13 cellular contexts compared by ENCODE assay signal in genomic region chr16:19382887-19383816, GRCh38. TPM values are rescaled to one million over a fixed set of nuclear protein-coding genes. Genes with fewer than 3 reads are reported as not detected.
A peak's percentile ranks its signal among the peaks of the same experiment; 100 is the strongest.
DNase-seq lines count a peak whose midpoint lies in the region; ATAC-seq, FAIRE-seq and TF ChIP-seq lines count a peak whose summit lies in the region.
"Had no signal": no experiment of that assay in that cellular context is flagged by ENCODE, and none has a peak within 500 bp of the region (broad histone marks: within the 10 kb centered on the region; RNA-seq: fewer than 3 reads in every experiment).

No MANE protein-coding gene starts in this region.

- ATAC-seq in A549 (peak in 1 of 2 experiments; percentile 34; a peak in 3 of 6 replicates), HG03439 (IDR thresholded peaks at IDR 0.05; ENCODE audit: unreplicated experiment) (no peak), GM18873 (IDR thresholded peaks at IDR 0.05; ENCODE audit: low FRiP score, unreplicated experiment) (no peak)

- POLR2A ChIA-PET in A549 (lab: Yijun Ruan, JAX) = interaction anchor here (1.6 kb wide), 1 partner anchor 10 kb away, joined by 7 read pairs; no protein-coding TSS in a partner anchor

- H3K4me3 ChIP-seq in A549 (no peak overlapping the region), H7 (ENCODE audit: insufficient read depth, low read depth, low read length) (no peak overlapping the region), tibial nerve (no peak overlapping the region)

- peak overlapping the region in 1 of 2 experiments; percentile 53; a peak in 3 of 6 replicates for H3K27ac ChIP-seq in A549
- H3K27ac ChIP-seq in tibial nerve = no peak overlapping the region

- DNase-seq in A549 (ENCODE audit: low read depth in 1 of 2, low spot score in 1 of 2) = no peak
- peak; percentile 20 for DNase-seq in H7
- DNase-seq in NCI-H524 (lab: John Stamatoyannopoulos, UW) = peak; percentile 34 to 67
- DNase-seq in head of caudate nucleus = peak in 40 of 42 donors; percentile 7 to 68 (median 31)
- no peak for DNase-seq in tibial nerve (ENCODE audit: low spot score in 2 of 2)
- DNase-seq in glomerular visceral epithelial cell (ENCODE audit: extremely low spot score) = no peak
- DNase-seq: activated T-cell treated with anti-CD3 and anti-CD28 coated beads, Interleukin-2, amount 50 U/mL, for 1 hour; cerebellar nuclear complex; NCI-H526 treated with DMSO at 0.1 percent for 48 hours; T1000 had no signal

- no peaks in the 10 kb centered on the region for H3K9me3 ChIP-seq in A549
- H3K9me3 ChIP-seq in tibial nerve = peaks cover 0 to 7% (median 0%) of the 10 kb centered on the region in 4 donors

- H3K4me1 ChIP-seq in A549 (peaks cover 19% of the 10 kb centered on the region), tibial nerve (no peaks in the 10 kb centered on the region)

- WGBS in A549 (ENCODE audit: missing lambda C conversion rate) = 66% methylated on average over 20 of the region's 20 CpGs
- 48 to 65% methylated on average over 14 to 20 of the region's 20 CpGs for WGBS in tibial nerve, 2 donors

- TF ChIP-seq POLR2A in A549 (IDR thresholded peaks at IDR 0.05; ENCODE audit: low read length) = no peak
- no peak for TF ChIP-seq POLR2A in tibial nerve (IDR thresholded peaks at IDR 0.05)

- TF ChIP-seq EP300 in A549 (IDR thresholded peaks at IDR 0.05) = no peak
- TF ChIP-seq EP300 in tibial nerve (IDR thresholded peaks at IDR 0.05) = no peak

- TF ChIP-seq RAD21 in A549 (conservative IDR thresholded peaks at IDR 0.05 in 1 of 2, IDR thresholded peaks at IDR 0.05 in 1 of 2) = no peak

- FAIRE-seq in A549 (lab: Jason Lieb, UNC) = no peak

- intact Hi-C loops in head of caudate nucleus (cut with DNase I) = no loop called here

- H3K27me3 ChIP-seq in H7 (ENCODE audit: control insufficient read depth, insufficient read depth, low read length) (no peaks in the 10 kb centered on the region), tibial nerve (peaks cover 0 to 5% of the 10 kb centered on the region in 2 donors)

- CTCF ChIA-PET in A549 (lab: Yijun Ruan, JAX) = interaction anchor here (0.7 to 4.1 kb wide), 7 partner anchors 8 to 297 kb away, joined by 3 to 38 read pairs (median 3); no protein-coding TSS in a partner anchor

- peak overlapping the region; percentile 16; the same call in 1 of the 3 replicates for H3K4me2 ChIP-seq in A549

- TF ChIP-seq CTCF in A549 (IDR thresholded peaks at IDR 0.05) (no peak), tibial nerve (IDR thresholded peaks at IDR 0.05) (no peak)

- H3K36me3 ChIP-seq in H7 (replicated peaks; ENCODE audit: control insufficient read depth, insufficient read depth, low read length) (no peaks in the 10 kb centered on the region), tibial nerve (no peaks in the 10 kb centered on the region)

TF ChIP-seq in A549, 52 proteins besides CTCF, POLR2A, EP300 and RAD21:
- TF ChIP-seq REST (IDR thresholded peaks at IDR 0.05) (no peak), HDAC2 (IDR thresholded peaks at IDR 0.05) (no peak), FOXS1 (CRISPR knock-in tag; IDR thresholded peaks at IDR 0.05) (no peak), NR3C1 (IDR thresholded peaks at IDR 0.05) (no peak), EHF (CRISPR knock-in tag; IDR thresholded peaks at IDR 0.05) (no peak), EHMT2 (IDR thresholded peaks at IDR 0.05; ENCODE audit: low read depth) (no peak), USF2 (IDR thresholded peaks at IDR 0.05) (no peak), HEYL (CRISPR knock-in tag; IDR thresholded peaks at IDR 0.05) (no peak), FOSB (CRISPR knock-in tag; IDR thresholded peaks at IDR 0.05) (no peak), KDM1A (IDR thresholded peaks at IDR 0.05; ENCODE audit: low read depth) (no peak), POLR2AphosphoS2 (conservative IDR thresholded peaks at IDR 0.05; ENCODE audit: low read length) (no peak), KDM5A (IDR thresholded peaks at IDR 0.05) (no peak), BHLHE40 (IDR thresholded peaks at IDR 0.05; ENCODE audit: low read depth, low read length) (no peak), TFCP2L1 (CRISPR knock-in tag; IDR thresholded peaks at IDR 0.05) (no peak), JUNB (IDR thresholded peaks at IDR 0.05) (no peak), ESRRA (IDR thresholded peaks at IDR 0.05; ENCODE audit: borderline replicate concordance, low read length) (no peak), MAX (IDR thresholded peaks at IDR 0.05) (no peak), HES2 (IDR thresholded peaks at IDR 0.05) (no peak), HOXB5 (CRISPR knock-in tag; IDR thresholded peaks at IDR 0.05) (no peak), MAFK (IDR thresholded peaks at IDR 0.05; ENCODE audit: partially characterized antibody) (no peak)
TF ChIP-seq in A549: peak in this region for 0.

RNA-seq across cellular contexts. Expression of gene TMC5, which starts 34.5 kb away (rescaled TPM):
- polyA plus RNA-seq in A549 (2011; rRNA removed) (14.8 and 17.1 TPM in 2 replicates), A549 (2017; fragmentation: RNase III; extraction: RNeasy Plus Mini Kit Qiagen cat#74134 plus additional on column Dnase treatment) (8.3 to 11.1 TPM (median 9.5 TPM) in 3 replicates)
- 3.9 and 5.5 TPM in 2 replicates for polyA plus RNA-seq in A549 (2012; cell fraction: cytosol; rRNA removed)
- 2.9 and 4.4 TPM in 2 replicates for polyA plus RNA-seq in A549 (2012; cell fraction: nucleus; rRNA removed)
- 19.3 and 20.3 TPM in 2 replicates for polyA minus RNA-seq in A549 (2011; rRNA and poly(A)+ RNA removed)
- total RNA-seq in H7 (2014; rRNA removed; shearing (Covaris generic)) = 1.0 and 1.7 TPM in 2 replicates
- not detected for total RNA-seq in tibial nerve
- total RNA-seq: osteocyte had no signal

Comparison
In these comparisons a context has a peak if more than half of its experiments do, and no peak if none do; other contexts are left out.
1. DNase-seq: peak in H7 (single experiment), NCI-H524 (2 of 2) and head of caudate nucleus (40 of 42); none in A549 (0 of 2), tibial nerve (0 of 2) and glomerular visceral epithelial cell (single experiment).